In genomic region chr5:172775326-172776234, GRCh38 we compare ENCODE assay signal across 8 cellular contexts. TPM values are rescaled to one million over a fixed set of nuclear protein-coding genes. Genes with fewer than 3 reads are reported as not detected.
DNase-seq lines count a peak whose midpoint lies in the region; ATAC-seq and TF ChIP-seq lines count a peak whose summit lies in the region.

No MANE protein-coding gene starts in this region.

- no peaks in the 10 kb centered on the region for H3K9me3 ChIP-seq in BLaER1 treated with 17β-estradiol and CSF1 and Interleukin-3, amounts not matched to agents 10 nM and 100 nM (replicated peaks in 1 of 11)
- H3K9me3 ChIP-seq in testis: no peaks in the 10 kb centered on the region
- H3K9me3 ChIP-seq in effector memory CD4-positive, alpha-beta T cell (ENCODE audit: control insufficient read depth, low read length): no peaks in the 10 kb centered on the region

- no peaks in the 10 kb centered on the region for H3K27me3 Mint-ChIP-seq in natural killer cell treated with Interleukin-12 subunit alpha and Interleukin-12 subunit beta and Interleukin-15 and Interleukin-18, amount 100 ng/mL, for 72 hours

- 84 to 85% methylated on average over 8 to 11 of the region's 11 CpGs for WGBS in testis, 2 donors

- H3K36me3 ChIP-seq in BLaER1 treated with 17β-estradiol and CSF1 and Interleukin-3, amounts not matched to agents 10 nM and 100 nM: no peaks in the 10 kb centered on the region
- no peaks in the 10 kb centered on the region for H3K36me3 ChIP-seq in testis (ENCODE audit: low read depth, missing control alignments)
- H3K36me3 ChIP-seq in effector memory CD4-positive, alpha-beta T cell (ENCODE audit: control insufficient read depth, insufficient read depth, low read length): no peaks in the 10 kb centered on the region

- DNase-seq in NOMO-1 (lab: John Stamatoyannopoulos, UW; ENCODE audit: unreplicated experiment in 2 of 2) (peak; percentile 82 to 89), erythroblast (lab: John Stamatoyannopoulos, UW) (peak; percentile 87 to 92), testis (no peak), NCI-H2196 (lab: John Stamatoyannopoulos, UW; ENCODE audit: unreplicated experiment) (no peak)
- peak; percentile 86 for DNase-seq in natural killer cell treated with Interleukin-12 subunit alpha and Interleukin-12 subunit beta and Interleukin-15 and Interleukin-18, amount 100 ng/mL, for 72 hours (ENCODE audit: low spot score)
- no peak for DNase-seq in effector memory CD4-positive, alpha-beta T cell
- DNase-seq in stimulated activated CD4-positive, alpha-beta T cell treated with anti-CD3 and anti-CD28 coated beads, Interleukin-4, amount 100 ng/mL, for 4 hours: no peak

- peak; percentile 45 to 70 for ATAC-seq in natural killer cell treated with Interleukin-12 subunit alpha and Interleukin-12 subunit beta and Interleukin-15 and Interleukin-18, amount 100 ng/mL, for 72 hours

- H3K9ac ChIP-seq in BLaER1 treated with 17β-estradiol and CSF1 and Interleukin-3, amounts not matched to agents 10 nM and 100 nM: peak overlapping the region; percentile 57 to 100 (median 99); a peak in 20 of 22 replicates

- H3K4me2 ChIP-seq in BLaER1 treated with 17β-estradiol and CSF1 and Interleukin-3, amounts not matched to agents 10 nM and 100 nM: peak overlapping the region; percentile 78 to 99 (median 96)

- peak overlapping the region; percentile 94 to 100 (median 99); a peak in 21 of 22 replicates for H3K27ac ChIP-seq in BLaER1 treated with 17β-estradiol and CSF1 and Interleukin-3, amounts not matched to agents 10 nM and 100 nM
- H3K27ac ChIP-seq in testis: peak overlapping the region in 1 of 2 donors; percentile 100
- H3K27ac ChIP-seq in effector memory CD4-positive, alpha-beta T cell (ENCODE audit: insufficient read depth, low read length, poor library complexity, severe bottlenecking): no peak overlapping the region

- intact Hi-C loops in testis (cut with DNase I; ENCODE audit: low total_unique reads): loop anchor here (10.0 kb wide), 1 partner anchor 89 kb away; no protein-coding TSS in a partner anchor

- no peaks in the 10 kb centered on the region for H3K9me3 Mint-ChIP-seq in natural killer cell treated with Interleukin-12 subunit alpha and Interleukin-12 subunit beta and Interleukin-15 and Interleukin-18, amount 100 ng/mL, for 72 hours

- peak overlapping the region; percentile 92 to 97 for H3K27ac Mint-ChIP-seq in natural killer cell treated with Interleukin-12 subunit alpha and Interleukin-12 subunit beta and Interleukin-15 and Interleukin-18, amount 100 ng/mL, for 72 hours

- peak; percentile 40 for TF ChIP-seq POLR2A in erythroblast (IDR thresholded peaks at IDR 0.05; ENCODE audit: low read length)
- no peak for TF ChIP-seq POLR2A in testis (IDR thresholded peaks at IDR 0.05)

- H4K20me1 ChIP-seq in BLaER1 treated with 17β-estradiol and CSF1 and Interleukin-3, amounts not matched to agents 10 nM and 100 nM: peaks cover 0 to 4% (median 2%) of the 10 kb centered on the region in 11 experiments; a peak in 9 of 22 replicates

- H3K4me3 Mint-ChIP-seq in natural killer cell treated with Interleukin-12 subunit alpha and Interleukin-12 subunit beta and Interleukin-15 and Interleukin-18, amount 100 ng/mL, for 72 hours: peak overlapping the region; percentile 53

- H3K4me1 Mint-ChIP-seq in natural killer cell treated with Interleukin-12 subunit alpha and Interleukin-12 subunit beta and Interleukin-15 and Interleukin-18, amount 100 ng/mL, for 72 hours (ENCODE audit: low read depth in 2 of 2): peaks cover 58 to 60% of the 10 kb centered on the region in 2 donors

- TF ChIP-seq CTCF in testis (IDR thresholded peaks at IDR 0.05): no peak

- peaks cover 71 to 87% (median 76%) of the 10 kb centered on the region in 10 experiments for H3K4me1 ChIP-seq in BLaER1 treated with 17β-estradiol and CSF1 and Interleukin-3, amounts not matched to agents 10 nM and 100 nM
- peaks cover 32% of the 10 kb centered on the region for H3K4me1 ChIP-seq in testis
- peaks cover 34% of the 10 kb centered on the region for H3K4me1 ChIP-seq in effector memory CD4-positive, alpha-beta T cell (ENCODE audit: control insufficient read depth, insufficient read depth, low read length, poor library complexity, severe bottlenecking)

- H3K36me3 Mint-ChIP-seq in natural killer cell treated with Interleukin-12 subunit alpha and Interleukin-12 subunit beta and Interleukin-15 and Interleukin-18, amount 100 ng/mL, for 72 hours: no peaks in the 10 kb centered on the region

- no peak overlapping the region for H3K4me3 ChIP-seq in BLaER1 treated with 17β-estradiol and CSF1 and Interleukin-3, amounts not matched to agents 10 nM and 100 nM
- no peak overlapping the region for H3K4me3 ChIP-seq in testis
- no peak overlapping the region for H3K4me3 ChIP-seq in effector memory CD4-positive, alpha-beta T cell (ENCODE audit: insufficient read depth, low read depth, low read length, poor library complexity, severe bottlenecking)

- no peaks in the 10 kb centered on the region for H3K27me3 ChIP-seq in BLaER1 treated with 17β-estradiol and CSF1 and Interleukin-3, amounts not matched to agents 10 nM and 100 nM
- H3K27me3 ChIP-seq in testis: no peaks in the 10 kb centered on the region
- H3K27me3 ChIP-seq in effector memory CD4-positive, alpha-beta T cell (replicated peaks; ENCODE audit: control insufficient read depth, insufficient read depth, low read length, poor library complexity, severe bottlenecking): no peaks in the 10 kb centered on the region

RNA-seq across cellular contexts. Expression of gene DUSP1, which starts 4.6 kb away (rescaled TPM):
- total RNA-seq in natural killer cell treated with Interleukin-12 subunit alpha and Interleukin-12 subunit beta and Interleukin-15 and Interleukin-18, amount 100 ng/mL, for 72 hours: 10 to 100 TPM; 12.4 to 13.6 TPM
- 100 to 1,000 TPM; 159 to 172 TPM for total RNA-seq in testis
- polyA plus RNA-seq in testis (ENCODE audit: insufficient read depth, low read depth, low replicate concordance): 86.2 TPM

RNA-seq across cellular contexts. Expression of gene ERGIC1, which starts 58.5 kb away (rescaled TPM):
- total RNA-seq in natural killer cell treated with Interleukin-12 subunit alpha and Interleukin-12 subunit beta and Interleukin-15 and Interleukin-18, amount 100 ng/mL, for 72 hours: 10 to 100 TPM; 50.8 to 51.4 TPM
- total RNA-seq in testis: 10 to 100 TPM; 89.8 to 100.0 TPM
- 94.1 TPM for polyA plus RNA-seq in testis (ENCODE audit: insufficient read depth, low read depth, low replicate concordance)

Comparison
In these comparisons a context has a peak if more than half of its experiments do, and no peak if none do; other contexts are left out.
1. DNase-seq: peak in NOMO-1 (2 of 2), erythroblast (2 of 2) and natural killer cell treated with Interleukin-12 subunit alpha and Interleukin-12 subunit beta and Interleukin-15 and Interleukin-18, amount 100 ng/mL, for 72 hours (single experiment); none in testis (single experiment), NCI-H2196 (single experiment), effector memory CD4-positive, alpha-beta T cell (0 of 3) and stimulated activated CD4-positive, alpha-beta T cell treated with anti-CD3 and anti-CD28 coated beads, Interleukin-4, amount 100 ng/mL, for 4 hours (0 of 2).
2. RNA of gene DUSP1, which starts 4.6 kb away (total RNA-seq): 159 to 172 TPM in testis; 12.4 to 13.6 TPM in natural killer cell treated with Interleukin-12 subunit alpha and Interleukin-12 subunit beta and Interleukin-15 and Interleukin-18, amount 100 ng/mL, for 72 hours; every median in the first group is over 10 times any median in the second.